In the genomic region with DNA sequence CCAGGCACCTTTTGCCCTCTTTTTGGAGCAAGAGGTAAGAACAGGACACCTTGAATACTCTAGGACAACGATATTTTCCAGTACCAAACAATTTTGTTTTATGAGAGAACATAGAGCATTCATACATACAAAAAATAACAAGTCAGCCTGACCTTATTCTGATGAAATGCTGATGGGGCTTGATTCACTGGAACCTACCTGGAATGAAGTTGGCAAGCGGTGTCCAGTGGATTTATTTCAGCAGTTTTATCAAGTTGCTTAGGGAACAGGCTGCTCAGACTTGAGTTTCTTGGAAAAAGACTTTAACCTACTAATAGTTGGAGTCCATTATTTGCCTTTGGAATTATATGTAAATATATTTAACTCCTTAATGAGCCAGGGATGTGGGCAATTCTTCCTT, we compare ENCODE assay signal across 1 cellular context.
TF ChIP-seq lines count a peak whose summit lies in the region.

No MANE protein-coding gene starts in this region.

TF ChIP-seq in HepG2, 621 proteins besides CTCF, POLR2A, EP300 and RAD21 (continued from another document):
- TF ChIP-seq FOXP4 (CRISPR knock-in tag; IDR thresholded peaks at IDR 0.05): no peak
- TF ChIP-seq, protein P1, sequence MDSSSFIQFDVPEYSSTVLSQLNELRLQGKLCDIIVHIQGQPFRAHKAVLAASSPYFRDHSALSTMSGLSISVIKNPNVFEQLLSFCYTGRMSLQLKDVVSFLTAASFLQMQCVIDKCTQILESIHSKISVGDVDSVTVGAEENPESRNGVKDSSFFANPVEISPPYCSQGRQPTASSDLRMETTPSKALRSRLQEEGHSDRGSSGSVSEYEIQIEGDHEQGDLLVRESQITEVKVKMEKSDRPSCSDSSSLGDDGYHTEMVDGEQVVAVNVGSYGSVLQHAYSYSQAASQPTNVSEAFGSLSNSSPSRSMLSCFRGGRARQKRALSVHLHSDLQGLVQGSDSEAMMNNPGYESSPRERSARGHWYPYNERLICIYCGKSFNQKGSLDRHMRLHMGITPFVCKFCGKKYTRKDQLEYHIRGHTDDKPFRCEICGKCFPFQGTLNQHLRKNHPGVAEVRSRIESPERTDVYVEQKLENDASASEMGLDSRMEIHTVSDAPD (CRISPR knock-in tag; IDR thresholded peaks at IDR 0.05): no peak
- no peak for TF ChIP-seq ZNF10 (CRISPR knock-in tag; IDR thresholded peaks at IDR 0.05; ENCODE audit: borderline replicate concordance, low read depth)
- TF ChIP-seq MAFG (CRISPR knock-in tag; IDR thresholded peaks at IDR 0.05): no peak
- no peak for TF ChIP-seq ZNF512B (CRISPR knock-in tag; IDR thresholded peaks at IDR 0.05; ENCODE audit: borderline replicate concordance)
- no peak for TF ChIP-seq MBNL3 (CRISPR knock-in tag; conservative IDR thresholded peaks at IDR 0.05)
- no peak for TF ChIP-seq SRY (CRISPR knock-in tag; IDR thresholded peaks at IDR 0.05)
- TF ChIP-seq TP53 (CRISPR knock-in tag; conservative IDR thresholded peaks at IDR 0.05): no peak
- TF ChIP-seq, protein P2, sequence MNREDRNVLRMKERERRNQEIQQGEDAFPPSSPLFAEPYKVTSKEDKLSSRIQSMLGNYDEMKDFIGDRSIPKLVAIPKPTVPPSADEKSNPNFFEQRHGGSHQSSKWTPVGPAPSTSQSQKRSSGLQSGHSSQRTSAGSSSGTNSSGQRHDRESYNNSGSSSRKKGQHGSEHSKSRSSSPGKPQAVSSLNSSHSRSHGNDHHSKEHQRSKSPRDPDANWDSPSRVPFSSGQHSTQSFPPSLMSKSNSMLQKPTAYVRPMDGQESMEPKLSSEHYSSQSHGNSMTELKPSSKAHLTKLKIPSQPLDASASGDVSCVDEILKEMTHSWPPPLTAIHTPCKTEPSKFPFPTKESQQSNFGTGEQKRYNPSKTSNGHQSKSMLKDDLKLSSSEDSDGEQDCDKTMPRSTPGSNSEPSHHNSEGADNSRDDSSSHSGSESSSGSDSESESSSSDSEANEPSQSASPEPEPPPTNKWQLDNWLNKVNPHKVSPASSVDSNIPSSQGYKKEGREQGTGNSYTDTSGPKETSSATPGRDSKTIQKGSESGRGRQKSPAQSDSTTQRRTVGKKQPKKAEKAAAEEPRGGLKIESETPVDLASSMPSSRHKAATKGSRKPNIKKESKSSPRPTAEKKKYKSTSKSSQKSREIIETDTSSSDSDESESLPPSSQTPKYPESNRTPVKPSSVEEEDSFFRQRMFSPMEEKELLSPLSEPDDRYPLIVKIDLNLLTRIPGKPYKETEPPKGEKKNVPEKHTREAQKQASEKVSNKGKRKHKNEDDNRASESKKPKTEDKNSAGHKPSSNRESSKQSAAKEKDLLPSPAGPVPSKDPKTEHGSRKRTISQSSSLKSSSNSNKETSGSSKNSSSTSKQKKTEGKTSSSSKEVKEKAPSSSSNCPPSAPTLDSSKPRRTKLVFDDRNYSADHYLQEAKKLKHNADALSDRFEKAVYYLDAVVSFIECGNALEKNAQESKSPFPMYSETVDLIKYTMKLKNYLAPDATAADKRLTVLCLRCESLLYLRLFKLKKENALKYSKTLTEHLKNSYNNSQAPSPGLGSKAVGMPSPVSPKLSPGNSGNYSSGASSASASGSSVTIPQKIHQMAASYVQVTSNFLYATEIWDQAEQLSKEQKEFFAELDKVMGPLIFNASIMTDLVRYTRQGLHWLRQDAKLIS (CRISPR knock-in tag; IDR thresholded peaks at IDR 0.05): no peak
- TF ChIP-seq ZNF564 (CRISPR knock-in tag; IDR thresholded peaks at IDR 0.05): no peak
